17 cellular contexts compared by ENCODE assay signal in genomic region chr4:2489081-2489805, GRCh38. TPM values are rescaled to one million over a fixed set of nuclear protein-coding genes. Genes with fewer than 3 reads are reported as not detected.
DNase-seq lines count a peak whose midpoint lies in the region; ATAC-seq, FAIRE-seq and TF ChIP-seq lines count a peak whose summit lies in the region.
"Had no signal": no experiment of that assay in that cellular context is flagged by ENCODE, and none has a peak within 500 bp of the region (broad histone marks: within the 10 kb centered on the region; RNA-seq: fewer than 3 reads in every experiment).

No MANE protein-coding gene starts in this region.

- no peak overlapping the region for H3K9ac ChIP-seq in endodermal cell (ENCODE audit: extremely low read depth, low read length, poor library complexity, severe bottlenecking)

- H3K27me3 Mint-ChIP-seq in activated CD4-positive, alpha-beta memory T cell treated with anti-CD3 and anti-CD28 coated beads for 36 hours, result no peaks in the 10 kb centered on the region
- no peaks in the 10 kb centered on the region for H3K27me3 Mint-ChIP-seq in activated CD4-positive, alpha-beta memory T cell treated with anti-CD3 and anti-CD28 coated beads, Interleukin-2, amount 10 ng/mL, durations not matched to agents 7 days and 5 days
- H3K27me3 Mint-ChIP-seq in endodermal cell (ENCODE audit: insufficient read depth), result no peaks in the 10 kb centered on the region
- H3K27me3 Mint-ChIP-seq: naive B cell had no signal

- peaks cover 69% of the 10 kb centered on the region for H3K4me1 Mint-ChIP-seq in activated CD4-positive, alpha-beta memory T cell treated with anti-CD3 and anti-CD28 coated beads for 36 hours (ENCODE audit: low read depth)
- H3K4me1 Mint-ChIP-seq in activated CD4-positive, alpha-beta memory T cell treated with anti-CD3 and anti-CD28 coated beads, Interleukin-2, amount 10 ng/mL, durations not matched to agents 7 days and 5 days, result peaks cover 60% of the 10 kb centered on the region
- H3K4me1 Mint-ChIP-seq in endodermal cell, result peaks cover 34% of the 10 kb centered on the region

- no peaks in the 10 kb centered on the region for H3K9me3 ChIP-seq in endodermal cell (ENCODE audit: control insufficient read depth, low read length)
- H3K9me3 ChIP-seq: psoas muscle, upper lobe of right lung had no signal

- no peak for FAIRE-seq in GM12891 (lab: Jason Lieb, UNC)
- FAIRE-seq: A204.1, colon, small intestine had no signal

- peak overlapping the region; percentile 76 for H3K27ac Mint-ChIP-seq in activated CD4-positive, alpha-beta memory T cell treated with anti-CD3 and anti-CD28 coated beads for 36 hours
- no peak overlapping the region for H3K27ac Mint-ChIP-seq in activated CD4-positive, alpha-beta memory T cell treated with anti-CD3 and anti-CD28 coated beads, Interleukin-2, amount 10 ng/mL, durations not matched to agents 7 days and 5 days
- peak overlapping the region; percentile 65 for H3K27ac Mint-ChIP-seq in endodermal cell

- H3K4me3 ChIP-seq in endodermal cell (ENCODE audit: low read length), result no peak overlapping the region
- H3K4me3 ChIP-seq: psoas muscle, upper lobe of right lung had no signal

- POLR2A ChIA-PET in activated CD4-positive, alpha-beta memory T cell treated with anti-CD3 and anti-CD28 coated beads for 36 hours (lab: Charles Lee), result interaction anchor here (8.5 kb wide), 1 partner anchor 20 kb away, joined by 40 read pairs; the partner anchor contains the start of gene RNF4
- POLR2A ChIA-PET in activated CD4-positive, alpha-beta memory T cell treated with anti-CD3 and anti-CD28 coated beads, Interleukin-2, amount 10 ng/mL, durations not matched to agents 7 days and 5 days (lab: Charles Lee), result interaction anchor here (1.3 to 6.6 kb wide), 2 partner anchors 14 to 20 kb away, joined by 3 to 33 read pairs; partner anchors contain the start of gene RNF4
- POLR2A ChIA-PET in RWPE1 (lab: Yijun Ruan, JAX; ENCODE audit: low non-redundant PET), result no interaction called here

- no peak overlapping the region for H3K4me3 Mint-ChIP-seq in activated CD4-positive, alpha-beta memory T cell treated with anti-CD3 and anti-CD28 coated beads for 36 hours
- H3K4me3 Mint-ChIP-seq in activated CD4-positive, alpha-beta memory T cell treated with anti-CD3 and anti-CD28 coated beads, Interleukin-2, amount 10 ng/mL, durations not matched to agents 7 days and 5 days, result no peak overlapping the region
- H3K4me3 Mint-ChIP-seq in endodermal cell, result no peak overlapping the region

- peak overlapping the region; percentile 71 for H3K27ac ChIP-seq in RWPE1
- no peak overlapping the region for H3K27ac ChIP-seq in endodermal cell (ENCODE audit: low read depth, low read length)
- H3K27ac ChIP-seq: psoas muscle, upper lobe of right lung had no signal

- WGBS in endodermal cell (ENCODE audit: insufficient coverage in 1 of 2, insufficient read length in 1 of 2), 2 experiments, result 90 to 95% methylated on average over 20 of the region's 20 CpGs

- H3K36me3 ChIP-seq in endodermal cell (ENCODE audit: control insufficient read depth, insufficient read depth, low read length), result peaks cover 52% of the 10 kb centered on the region

- ATAC-seq in GM19324 (IDR thresholded peaks at IDR 0.05; ENCODE audit: low FRiP score, unreplicated experiment), result no peak
- ATAC-seq: upper lobe of right lung had no signal

- intact Hi-C loops in activated CD4-positive, alpha-beta memory T cell treated with anti-CD3 and anti-CD28 coated beads for 36 hours (cut with micrococcal nuclease), result no loop called here
- intact Hi-C loops in posterior vena cava (cut with DNase I), result no loop called here

- H3K36me3 Mint-ChIP-seq in activated CD4-positive, alpha-beta memory T cell treated with anti-CD3 and anti-CD28 coated beads for 36 hours, result peaks cover 37% of the 10 kb centered on the region
- peaks cover 62% of the 10 kb centered on the region for H3K36me3 Mint-ChIP-seq in activated CD4-positive, alpha-beta memory T cell treated with anti-CD3 and anti-CD28 coated beads, Interleukin-2, amount 10 ng/mL, durations not matched to agents 7 days and 5 days (ENCODE audit: low read depth)
- peaks cover 46% of the 10 kb centered on the region for H3K36me3 Mint-ChIP-seq in endodermal cell (ENCODE audit: low read depth)

- no peaks in the 10 kb centered on the region for H3K9me3 Mint-ChIP-seq in activated CD4-positive, alpha-beta memory T cell treated with anti-CD3 and anti-CD28 coated beads for 36 hours
- H3K9me3 Mint-ChIP-seq in activated CD4-positive, alpha-beta memory T cell treated with anti-CD3 and anti-CD28 coated beads, Interleukin-2, amount 10 ng/mL, durations not matched to agents 7 days and 5 days, result no peaks in the 10 kb centered on the region
- H3K9me3 Mint-ChIP-seq in endodermal cell, result no peaks in the 10 kb centered on the region

- TF ChIP-seq CTCF in RWPE1 (conservative IDR thresholded peaks at IDR 0.05; ENCODE audit: low read depth) (no peak), endodermal cell (conservative IDR thresholded peaks at IDR 0.05) (no peak)

- CTCF ChIA-PET in activated CD4-positive, alpha-beta memory T cell treated with anti-CD3 and anti-CD28 coated beads for 36 hours (lab: Charles Lee), result interaction anchor here (0.6 kb wide), 1 partner anchor 234 kb away, joined by 4 read pairs; no protein-coding TSS in a partner anchor
- CTCF ChIA-PET in activated CD4-positive, alpha-beta memory T cell treated with anti-CD3 and anti-CD28 coated beads, Interleukin-2, amount 10 ng/mL, durations not matched to agents 7 days and 5 days (lab: Charles Lee), result no interaction called here
- CTCF ChIA-PET in RWPE1 (lab: Yijun Ruan, JAX), result interaction anchor here (0.7 to 1.1 kb wide), 2 partner anchors 19 to 297 kb away, joined by 3 read pairs; no protein-coding TSS in a partner anchor

- TF ChIP-seq POLR2A in GM12891 (IDR thresholded peaks at IDR 0.05; ENCODE audit: low read depth, low read length), result no peak

- no peaks in the 10 kb centered on the region for H3K27me3 ChIP-seq in endodermal cell (ENCODE audit: control insufficient read depth, insufficient read depth, low read length, poor library complexity, severe bottlenecking)
- H3K27me3 ChIP-seq: upper lobe of right lung had no signal

- no peaks in the 10 kb centered on the region for H3K4me1 ChIP-seq in endodermal cell (ENCODE audit: control insufficient read depth, insufficient read depth, low read length)

- no peak for DNase-seq in activated CD4-positive, alpha-beta memory T cell treated with anti-CD3 and anti-CD28 coated beads for 36 hours
- no peak for DNase-seq in activated CD4-positive, alpha-beta memory T cell treated with anti-CD3 and anti-CD28 coated beads, Interleukin-2, amount 10 ng/mL, durations not matched to agents 7 days and 5 days
- DNase-seq in RWPE1 (ENCODE audit: low spot score), result no peak
- DNase-seq in endodermal cell, result peak; percentile 70
- peak; percentile 62 for DNase-seq in posterior vena cava (ENCODE audit: low spot score)
- DNase-seq in GM12891 (ENCODE audit: insufficient read length, low spot score), result no peak
- DNase-seq in hypothalamus (lab: John Stamatoyannopoulos, UW), result no peak
- DNase-seq: activated CD4-positive, alpha-beta T cell treated with anti-CD3 and anti-CD28 coated beads, Interleukin-2, amount 50 U/mL, for 48 hours; anterior cingulate cortex; naive B cell; NCI-H1436 treated with DMSO at 0.1 percent for 48 hours; psoas muscle; small intestine; upper lobe of right lung had no signal

TF ChIP-seq in GM12891, 5 proteins besides CTCF, POLR2A, EP300 and RAD21:
- no peak for TF ChIP-seq TAF1 (IDR thresholded peaks at IDR 0.05; ENCODE audit: low read depth, low read length)

RNA-seq across cellular contexts. Expression of gene RNF4, which starts 20.3 kb away (rescaled TPM):
- total RNA-seq in activated CD4-positive, alpha-beta memory T cell treated with anti-CD3 and anti-CD28 coated beads for 36 hours, result 10 to 100 TPM; 84.6 to 90.3 TPM
- total RNA-seq in activated CD4-positive, alpha-beta memory T cell treated with anti-CD3 and anti-CD28 coated beads, Interleukin-2, amount 10 ng/mL, durations not matched to agents 7 days and 5 days, result 100 to 1,000 TPM; 106 to 113 TPM
- 10 to 100 TPM; 73.2 to 93.6 TPM for total RNA-seq in endodermal cell
- polyA plus RNA-seq in endodermal cell (2013, experiment 1 of 2), result 68.6 TPM
- polyA plus RNA-seq in endodermal cell (2013, experiment 2 of 2), result 67.6 TPM
- total RNA-seq in posterior vena cava, result 10 to 100 TPM; 38.7 to 38.9 TPM
- 52.9 TPM for polyA plus RNA-seq in GM12891 (2012; ENCODE audit: low read depth, missing spikeins)

RNA-seq across cellular contexts. Expression of gene FAM193A, which starts 47.2 kb away (rescaled TPM):
- 10 to 100 TPM; 21.7 to 22.6 TPM for total RNA-seq in activated CD4-positive, alpha-beta memory T cell treated with anti-CD3 and anti-CD28 coated beads for 36 hours
- total RNA-seq in activated CD4-positive, alpha-beta memory T cell treated with anti-CD3 and anti-CD28 coated beads, Interleukin-2, amount 10 ng/mL, durations not matched to agents 7 days and 5 days, result 10 to 100 TPM; 27.4 to 27.9 TPM
- total RNA-seq in endodermal cell (10 to 100 TPM; 32.1 to 39.0 TPM), posterior vena cava (10 to 100 TPM; 18.6 to 20.3 TPM)
- 26.9 TPM for polyA plus RNA-seq in endodermal cell (2013, experiment 1 of 2)
- 25.5 TPM for polyA plus RNA-seq in endodermal cell (2013, experiment 2 of 2)
- polyA plus RNA-seq in GM12891 (2012; ENCODE audit: low read depth, missing spikeins), result 12.4 TPM

Comparison
In these comparisons a context has a peak if more than half of its experiments do, and no peak if none do; other contexts are left out.
1. DNase-seq: peak in endodermal cell (single experiment) and posterior vena cava (single experiment); none in activated CD4-positive, alpha-beta memory T cell treated with anti-CD3 and anti-CD28 coated beads for 36 hours (single experiment), activated CD4-positive, alpha-beta memory T cell treated with anti-CD3 and anti-CD28 coated beads, Interleukin-2, amount 10 ng/mL, durations not matched to agents 7 days and 5 days (single experiment), RWPE1 (single experiment), GM12891 (single experiment) and hypothalamus (0 of 51).